ENCODE assay signal across 1 cellular context in genomic region chr16:74991593-74992403, GRCh38.
TF ChIP-seq lines count a peak whose summit lies in the region.

No MANE protein-coding gene starts in this region.

TF ChIP-seq in K562, 482 proteins besides CTCF, POLR2A, EP300 and RAD21 (continued from another document):
- TF ChIP-seq USF2 (CRISPR knock-in tag; IDR thresholded peaks at IDR 0.05) = no peak
- TF ChIP-seq TAF9B (IDR thresholded peaks at IDR 0.05; ENCODE audit: partially characterized antibody) = no peak
TF ChIP-seq in K562: peak in this region for 31.
